Comparison of ENCODE assay signal across 9 cellular contexts in genomic region chr1:91617242-91617837, GRCh38.
DNase-seq lines count a peak whose midpoint lies in the region; ATAC-seq and TF ChIP-seq lines count a peak whose summit lies in the region.
"Had no signal": no experiment of that assay in that cellular context is flagged by ENCODE, and none has a peak within 500 bp of the region (broad histone marks: within the 10 kb centered on the region; RNA-seq: fewer than 3 reads in every experiment).

No MANE protein-coding gene starts in this region.

- DNase-seq in ELR (ENCODE audit: low read depth) (peak; percentile 8), astrocyte of the spinal cord (ENCODE audit: low read depth, low spot score) (peak; percentile 32), right lobe of liver (peak; percentile 63 to 77 (median 67)), omental fat pad (ENCODE audit: low spot score) (no peak)
- DNase-seq in effector memory CD8-positive, alpha-beta T cell, result no peak
- no peak for DNase-seq in stimulated activated naive CD4-positive, alpha-beta T cell treated with Interleukin-2 at 50 U/mL for 16 hours (lab: John Stamatoyannopoulos, UW)

- H3K36me3 Mint-ChIP-seq in effector memory CD8-positive, alpha-beta T cell (ENCODE audit: insufficient read depth), result no peaks in the 10 kb centered on the region

- H3K27me3 ChIP-seq in right lobe of liver, result no peaks in the 10 kb centered on the region

- ATAC-seq in right lobe of liver (peak; percentile 93 to 100 (median 96)), GM21367 (IDR thresholded peaks at IDR 0.05; ENCODE audit: unreplicated experiment) (no peak), omental fat pad (ENCODE audit: low FRiP score) (no peak)
- ATAC-seq in effector memory CD8-positive, alpha-beta T cell (replicated peaks), result no peak

- peak; percentile 55 for TF ChIP-seq CTCF in LNCAP (IDR thresholded peaks at IDR 0.05)
- peak; percentile 25 for TF ChIP-seq CTCF in astrocyte of the spinal cord (IDR thresholded peaks at IDR 0.05; ENCODE audit: low read depth, low read length)
- peak; percentile 39 to 56 (median 46) for TF ChIP-seq CTCF in right lobe of liver (IDR thresholded peaks at IDR 0.05)
- TF ChIP-seq CTCF in omental fat pad (IDR thresholded peaks at IDR 0.05), result no peak

- no peaks in the 10 kb centered on the region for H3K4me1 ChIP-seq in right lobe of liver

- H3K27ac ChIP-seq in right lobe of liver, result no peak overlapping the region

- TF ChIP-seq POLR2A in right lobe of liver (IDR thresholded peaks at IDR 0.05), result no peak

- peaks cover 8 to 18% of the 10 kb centered on the region in 2 donors for H3K4me1 Mint-ChIP-seq in effector memory CD8-positive, alpha-beta T cell (ENCODE audit: low read depth in 2 of 2)

- 30% methylated on average over 6 of the region's 6 CpGs for WGBS in right lobe of liver (ENCODE audit: insufficient coverage, low coverage, low lambda C conversion rate, missing lambda C conversion rate)

- H3K27ac Mint-ChIP-seq in effector memory CD8-positive, alpha-beta T cell, result no peak overlapping the region

- in situ Hi-C loops in astrocyte of the spinal cord (cut with HindIII; ENCODE audit: low sequenced_read_pairs), result no loop called here

- H3K27me3 Mint-ChIP-seq in effector memory CD8-positive, alpha-beta T cell, result no peaks in the 10 kb centered on the region
- H3K27me3 Mint-ChIP-seq: central memory CD8-positive, alpha-beta T cell had no signal

- H3K4me3 ChIP-seq in astrocyte of the spinal cord (ENCODE audit: low read depth, low read length) (no peak overlapping the region), right lobe of liver (no peak overlapping the region)

- intact Hi-C loops in right lobe of liver (cut with DNase I), result no loop called here

- H3K9me3 ChIP-seq in right lobe of liver, result no peaks in the 10 kb centered on the region

- H3K36me3 ChIP-seq in right lobe of liver, result no peaks in the 10 kb centered on the region

- H3K4me3 Mint-ChIP-seq in effector memory CD8-positive, alpha-beta T cell, result no peak overlapping the region
- H3K4me3 Mint-ChIP-seq: central memory CD8-positive, alpha-beta T cell had no signal

- no peaks in the 10 kb centered on the region for H3K9me3 Mint-ChIP-seq in effector memory CD8-positive, alpha-beta T cell
- H3K9me3 Mint-ChIP-seq: central memory CD8-positive, alpha-beta T cell had no signal

Comparison
In these comparisons a context has a peak if more than half of its experiments do, and no peak if none do; other contexts are left out.
1. DNase-seq: peak in ELR (single experiment), astrocyte of the spinal cord (single experiment) and right lobe of liver (3 of 3); none in effector memory CD8-positive, alpha-beta T cell (0 of 3), stimulated activated naive CD4-positive, alpha-beta T cell treated with Interleukin-2 at 50 U/mL for 16 hours (single experiment) and omental fat pad (single experiment).
2. CTCF ChIP-seq: peak in LNCAP (single experiment), astrocyte of the spinal cord (single experiment) and right lobe of liver (4 of 4); none in omental fat pad (0 of 3).
3. ATAC-seq: peak in right lobe of liver (4 of 4); none in effector memory CD8-positive, alpha-beta T cell (single experiment), GM21367 (single experiment) and omental fat pad (single experiment).